In genomic region chr22:40856513-40857308, GRCh38 we compare ENCODE assay signal across 8 cellular contexts. TPM values are rescaled to one million over a fixed set of nuclear protein-coding genes. Genes with fewer than 3 reads are reported as not detected.
DNase-seq lines count a peak whose midpoint lies in the region; ATAC-seq and TF ChIP-seq lines count a peak whose summit lies in the region.

ST13 (minus strand) TSS chr22:40856639; CDS start chr22:40856540, 99 bp downstream.
XPNPEP3 (plus strand) TSS chr22:40857148; CDS start chr22:40857182, 34 bp downstream.

- peak; percentile 16 for TF ChIP-seq CTCF in AG04449 (IDR thresholded peaks at IDR 0.05; ENCODE audit: insufficient read depth, low read length, missing control alignments)
- TF ChIP-seq CTCF in VCaP (conservative IDR thresholded peaks at IDR 0.05): no peak
- no peak for TF ChIP-seq CTCF in breast epithelium (IDR thresholded peaks at IDR 0.05)

- H3K27me3 ChIP-seq in breast epithelium: no peaks in the 10 kb centered on the region
- no peaks in the 10 kb centered on the region for H3K27me3 ChIP-seq in skeletal muscle tissue (ENCODE audit: control insufficient read depth in 3 of 3, insufficient read depth in 3 of 3, low read length in 3 of 3)

- peak within 1 kb of the TSS; percentile 97 to 99 (median 99) for H3K9ac ChIP-seq in skeletal muscle tissue (ENCODE audit: low read depth in 1 of 3, low read length in 3 of 3)

- peak; percentile 40 for TF ChIP-seq POLR2A in breast epithelium (IDR thresholded peaks at IDR 0.05)

- CTCF ChIA-PET in AG04449 (lab: Yijun Ruan, JAX): interaction anchor here (0.9 to 2.7 kb wide), 5 partner anchors 11 to 43 kb away, joined by 3 to 14 read pairs (median 7); no protein-coding TSS in a partner anchor

- H3K9me3 ChIP-seq in breast epithelium (no peaks in the 10 kb centered on the region), iPS-18c (ENCODE audit: control insufficient read depth, insufficient read depth, low read length) (no peaks in the 10 kb centered on the region), skeletal muscle tissue (ENCODE audit: control insufficient read depth in 3 of 3, low read length in 3 of 3) (no peaks in the 10 kb centered on the region)

- peak within 1 kb of the TSS; percentile 98 for H3K27ac ChIP-seq in VCaP
- H3K27ac ChIP-seq in breast epithelium: peak within 1 kb of the TSS; percentile 98
- peak within 1 kb of the TSS; percentile 97 for H3K27ac ChIP-seq in skeletal muscle tissue (ENCODE audit: low read depth, low read length)

- H3K4me1 ChIP-seq in breast epithelium: peaks cover 0 to 13% of the 10 kb centered on the region in 2 donors
- peaks cover 37 to 47% (median 45%) of the 10 kb centered on the region in 3 donors for H3K4me1 ChIP-seq in skeletal muscle tissue (ENCODE audit: control insufficient read depth in 3 of 3, insufficient read depth in 3 of 3, low read length in 3 of 3)

- H3K36me3 ChIP-seq in breast epithelium: no peaks in the 10 kb centered on the region
- peaks cover 1 to 5% (median 2%) of the 10 kb centered on the region in 3 donors for H3K36me3 ChIP-seq in skeletal muscle tissue (ENCODE audit: control insufficient read depth in 3 of 3, insufficient read depth in 3 of 3, low read length in 3 of 3)

- POLR2A ChIA-PET in AG04449 (lab: Yijun Ruan, JAX): interaction anchor here (0.6 to 1.5 kb wide), 8 partner anchors 10 to 174 kb away, joined by 3 to 8 read pairs (median 4); partner anchors contain the start of gene RBX1

- ATAC-seq in GM18870 (IDR thresholded peaks at IDR 0.05; ENCODE audit: unreplicated experiment) (peak; percentile 74), HG03135 (IDR thresholded peaks at IDR 0.05; ENCODE audit: unreplicated experiment) (peak; percentile 87)

- DNase-seq in AG04449 (ENCODE audit: low read depth, low spot score): peak; percentile 75
- peak; percentile 92 for DNase-seq in NCI-H2196 treated with DMSO at 0.1 percent for 48 hours (lab: John Stamatoyannopoulos, UW; ENCODE audit: unreplicated experiment)
- peak; percentile 97 to 98 for DNase-seq in breast epithelium (ENCODE audit: low spot score in 2 of 2)

- intact Hi-C loops in breast epithelium (cut with DNase I; ENCODE audit: low total_unique reads): loop anchor here (10.0 kb wide), 1 partner anchor 588 kb away; the partner anchor contains the start of gene TOB2

- H3K4me3 ChIP-seq in AG04449 (ENCODE audit: low read depth, low read length) (peak within 1 kb of the TSS; percentile 97), breast epithelium (peak within 1 kb of the TSS; percentile 88 to 95 (median 94)), iPS-18c (ENCODE audit: insufficient read depth, low read depth, low read length) (peak within 1 kb of the TSS; percentile 97), skeletal muscle tissue (ENCODE audit: low read length in 3 of 3) (peak within 1 kb of the TSS; percentile 89 to 100 (median 97))

RNA-seq across cellular contexts. Expression of gene ST13, which starts in this region (rescaled TPM):
- 100 to 1,000 TPM; 162 to 248 (median 190) TPM for total RNA-seq in breast epithelium
- total RNA-seq in skeletal muscle tissue: 203 TPM

RNA-seq across cellular contexts. Expression of gene XPNPEP3, which starts in this region (rescaled TPM):
- total RNA-seq in breast epithelium (10 to 100 TPM; 11.5 to 13.8 (median 12.0) TPM), skeletal muscle tissue (8.9 TPM)

Comparison
In these comparisons a context has a peak if more than half of its experiments do, and no peak if none do; other contexts are left out.
1. Peak in every context shown above with its lines: DNase-seq, ATAC-seq, H3K4me3 ChIP-seq and H3K27ac ChIP-seq.